Comparison of ENCODE assay signal across 8 cellular contexts in the genomic region with DNA sequence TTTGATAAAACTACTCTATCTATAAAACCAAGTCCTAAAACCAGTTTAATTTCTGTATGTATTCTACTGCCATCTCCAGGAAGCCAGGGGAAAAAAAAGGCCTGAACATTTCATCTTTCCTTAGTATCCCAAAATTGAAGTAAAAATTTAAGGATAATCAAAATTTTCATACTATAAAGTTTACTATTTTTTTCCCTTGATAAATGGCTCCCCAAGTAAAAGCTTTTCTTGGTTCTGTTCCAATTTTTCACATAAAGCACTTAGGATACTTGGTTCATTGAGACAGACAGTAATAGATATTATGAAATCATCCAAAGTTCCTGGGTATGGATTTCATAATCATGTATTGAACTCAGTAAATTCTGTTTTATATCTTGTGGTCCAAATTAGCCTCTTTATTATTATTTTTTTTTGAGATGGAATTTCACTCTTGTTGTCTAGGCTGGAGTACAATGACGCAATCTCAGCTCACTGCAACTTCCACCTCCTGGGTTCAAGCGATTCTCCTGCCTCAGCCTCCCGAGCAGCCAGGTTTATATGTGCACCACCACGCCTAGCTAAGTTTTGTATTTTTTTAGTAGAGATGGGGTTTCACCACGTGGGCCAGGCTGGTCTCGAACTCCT. TPM values are rescaled to one million over a fixed set of nuclear protein-coding genes. Genes with fewer than 3 reads are reported as not detected.
DNase-seq lines count a peak whose midpoint lies in the region; ATAC-seq and TF ChIP-seq lines count a peak whose summit lies in the region.

No MANE protein-coding gene starts in this region.

- no peak overlapping the region for H3K27ac ChIP-seq in prostate gland

- no peaks in the 10 kb centered on the region for H3K9me3 ChIP-seq in prostate gland

- no peak for TF ChIP-seq POLR2A in prostate gland (IDR thresholded peaks at IDR 0.05)

- no peak overlapping the region for H3K4me3 ChIP-seq in epithelial cell of esophagus (ENCODE audit: low read length)
- H3K4me3 ChIP-seq in prostate gland = no peak overlapping the region

- H3K4me1 ChIP-seq in prostate gland (replicated peaks) = no peaks in the 10 kb centered on the region

- no peaks in the 10 kb centered on the region for H3K36me3 ChIP-seq in prostate gland

- DNase-seq in EH (ENCODE audit: low read depth) = peak; percentile 60
- peak; percentile 20 for DNase-seq in NCI-H460 (ENCODE audit: extremely low read depth, low read depth)
- peak; percentile 38 for DNase-seq in epithelial cell of esophagus (ENCODE audit: low read depth)
- DNase-seq in prostate gland (ENCODE audit: low spot score) = no peak

- intact Hi-C loops in prostate gland (cut with DNase I) = loop anchor here (2.0 kb wide), 1 partner anchor 86 kb away; no protein-coding TSS in a partner anchor

- WGBS in prostate gland = 91% methylated on average over 6 of the region's 6 CpGs

- no peaks in the 10 kb centered on the region for H3K27me3 ChIP-seq in prostate gland (replicated peaks; ENCODE audit: insufficient read depth)

- ATAC-seq in HG03469 (IDR thresholded peaks at IDR 0.05; ENCODE audit: unreplicated experiment) (no peak), HG02610 (IDR thresholded peaks at IDR 0.05; ENCODE audit: unreplicated experiment) (no peak), HG03457 (IDR thresholded peaks at IDR 0.05; ENCODE audit: unreplicated experiment) (no peak), GM21528 (IDR thresholded peaks at IDR 0.05; ENCODE audit: low FRiP score, unreplicated experiment) (no peak)

- peak; percentile 55 for TF ChIP-seq CTCF in epithelial cell of esophagus (IDR thresholded peaks at IDR 0.05; ENCODE audit: insufficient read depth, low read depth, low read length, missing control alignments)
- TF ChIP-seq CTCF in prostate gland (IDR thresholded peaks at IDR 0.05) = peak in 3 of 4 experiments; percentile 47 to 74 (median 71)

RNA-seq across cellular contexts. Expression of a gene that starts 34.5 kb away (rescaled TPM):
- 49.0 and 49.2 TPM in 2 replicates for total RNA-seq in NCI-H460 (2014; rRNA removed; shearing (Covaris generic))
- polyA plus RNA-seq in NCI-H460 (2014; cell fraction: nucleus; rRNA removed) = 48.3 and 48.9 TPM in 2 replicates
- 10 to 100 TPM; 33.0 to 34.5 TPM for total RNA-seq in prostate gland

RNA-seq across cellular contexts. Expression of a gene that starts 46.6 kb away (rescaled TPM):
- 1,261 and 1,356 TPM in 2 replicates for total RNA-seq in NCI-H460 (2014; rRNA removed; shearing (Covaris generic))
- polyA plus RNA-seq in NCI-H460 (2014; cell fraction: nucleus; rRNA removed) = 1,362 and 1,539 TPM in 2 replicates
- total RNA-seq in prostate gland = 100 to 1,000 TPM; 404 to 595 TPM
